14 cellular contexts compared by ENCODE assay signal in genomic region chr7:100372694-100373093, GRCh38. TPM values are rescaled to one million over a fixed set of nuclear protein-coding genes. Genes with fewer than 3 reads are reported as not detected.
DNase-seq lines count a peak whose midpoint lies in the region; ATAC-seq, FAIRE-seq and TF ChIP-seq lines count a peak whose summit lies in the region.
"Had no signal": no experiment of that assay in that cellular context is flagged by ENCODE, and none has a peak within 500 bp of the region (broad histone marks: within the 10 kb centered on the region; RNA-seq: fewer than 3 reads in every experiment).

No MANE protein-coding gene starts in this region.

- H3K36me3 Mint-ChIP-seq in activated B cell treated with CpG ODN at 0.5 μM for 24 hours (ENCODE audit: low read depth) = no peaks in the 10 kb centered on the region

- H3K4me1 ChIP-seq in kidney (ENCODE audit: control insufficient read depth in 1 of 2, insufficient read depth in 1 of 2, low read depth in 1 of 2, low read length in 2 of 2) (peaks cover 0 to 3% of the 10 kb centered on the region in 2 donors), spleen (peaks cover 6 to 99% (median 61%) of the 10 kb centered on the region in 6 donors), SK-N-SH (ENCODE audit: control insufficient read depth in 1 of 2, insufficient read depth in 2 of 2, low read depth in 1 of 2, low read length in 1 of 2) (peaks cover 5 to 7% of the 10 kb centered on the region in 2 experiments; a peak in 1 of 4 replicates)

- no peak for TF ChIP-seq POLR2A in spleen (IDR thresholded peaks at IDR 0.05)

- no peaks in the 10 kb centered on the region for H3K27me3 Mint-ChIP-seq in activated B cell treated with CpG ODN at 0.5 μM for 24 hours

- POLR2A ChIA-PET in activated B cell treated with CpG ODN at 0.5 μM for 24 hours (lab: Charles Lee) = interaction anchor here (0.9 kb wide), 1 partner anchor 56 kb away, joined by 3 read pairs; the partner anchor contains the start of gene ZCWPW1
- POLR2A ChIA-PET in SK-N-SH (lab: Yijun Ruan, JAX) = no interaction called here

- H3K36me3 ChIP-seq in kidney (ENCODE audit: control insufficient read depth in 1 of 2, insufficient read depth in 2 of 2, low read length in 2 of 2) (no peaks in the 10 kb centered on the region), spleen (peaks cover 0 to 19% (median 0%) of the 10 kb centered on the region in 6 donors), SK-N-SH (replicated peaks in 1 of 2; ENCODE audit: control insufficient read depth in 1 of 2, insufficient read depth in 2 of 2, low read length in 1 of 2) (peaks cover 0 to 3% of the 10 kb centered on the region in 2 experiments)

- no peak overlapping the region for H2AFZ ChIP-seq in SK-N-SH (ENCODE audit: low read depth)
- H2AFZ ChIP-seq: hepatocyte had no signal

- peak overlapping the region; percentile 59 for H3K27ac Mint-ChIP-seq in activated B cell treated with CpG ODN at 0.5 μM for 24 hours

- H3K4me2 ChIP-seq in SK-N-SH = no peak overlapping the region
- H3K4me2 ChIP-seq: hepatocyte had no signal

- H3K27me3 ChIP-seq in spleen (replicated peaks in 1 of 7) (no peaks in the 10 kb centered on the region), SK-N-SH (ENCODE audit: insufficient read depth) (no peaks in the 10 kb centered on the region)
- H3K27me3 ChIP-seq: hepatocyte had no signal

- intact Hi-C loops in activated B cell treated with CpG ODN at 0.5 μM for 24 hours (cut with micrococcal nuclease) = no loop called here
- intact Hi-C loops in kidney (cut with DNase I) = no loop called here
- intact Hi-C loops in spleen (cut with DNase I; ENCODE audit: low total_unique reads) = no loop called here

- no peaks in the 10 kb centered on the region for H3K9me3 Mint-ChIP-seq in activated B cell treated with CpG ODN at 0.5 μM for 24 hours

- no peaks in the 10 kb centered on the region for H3K79me2 ChIP-seq in SK-N-SH (ENCODE audit: insufficient read depth)
- H3K79me2 ChIP-seq: hepatocyte had no signal

- FAIRE-seq in kidney (lab: Jason Lieb, UNC) = no peak

- H4K20me1 ChIP-seq in SK-N-SH (ENCODE audit: insufficient read depth) = no peaks in the 10 kb centered on the region

- WGBS in spleen, 5 donors = 37 to 69% (median 54%) methylated on average over 6 of the region's 6 CpGs
- no CpG with 5 or more reads among the region's 6 CpGs for WGBS in SK-N-SH (ENCODE audit: low lambda C conversion rate)

- TF ChIP-seq EP300 in SK-N-SH (IDR thresholded peaks at IDR 0.05; ENCODE audit: borderline replicate concordance in 1 of 2, low read depth in 1 of 2, low read length in 1 of 2) = no peak

- DNase-seq in NOMO-1 treated with DMSO at 0.1 percent for 48 hours (lab: John Stamatoyannopoulos, UW; ENCODE audit: unreplicated experiment) (peak; percentile 56), NOMO-1 treated with dmso at 0.1 percent for 144 hours (lab: John Stamatoyannopoulos, UW; ENCODE audit: unreplicated experiment) (no peak), activated B cell treated with CpG ODN at 0.5 μM for 24 hours (no peak), kidney (peak; percentile 70), spleen (peak; percentile 79), SK-N-SH (no peak), NCI-H524 treated with DMSO at 0.1 percent for 48 hours (lab: John Stamatoyannopoulos, UW) (no peak)
- no peak for DNase-seq in central memory CD4-positive, alpha-beta T cell
- DNase-seq: DMS 273 treated with DMSO at 0.1 percent for 48 hours; effector memory CD4-positive, alpha-beta T cell; NCI-H510A treated with DMSO at 0.1 percent for 48 hours had no signal

- no peak for TF ChIP-seq RAD21 in SK-N-SH (IDR thresholded peaks at IDR 0.05; ENCODE audit: low read length)

- CTCF ChIA-PET in activated B cell treated with CpG ODN at 0.5 μM for 24 hours (lab: Charles Lee) (interaction anchor here (1.4 kb wide), 1 partner anchor 35 kb away, joined by 7 read pairs; no protein-coding TSS in a partner anchor), SK-N-SH (lab: Yijun Ruan, JAX) (interaction anchor here (1.2 to 4.8 kb wide), 2 partner anchors 26 to 35 kb away, joined by 3 to 24 read pairs; no protein-coding TSS in a partner anchor)

- H3K9me3 ChIP-seq in kidney (ENCODE audit: control insufficient read depth in 1 of 2, low read length in 2 of 2) (no peaks in the 10 kb centered on the region), spleen (no peaks in the 10 kb centered on the region), SK-N-SH (no peaks in the 10 kb centered on the region)

- no peaks in the 10 kb centered on the region for H3K9me2 ChIP-seq in SK-N-SH

- H3K4me1 Mint-ChIP-seq in activated B cell treated with CpG ODN at 0.5 μM for 24 hours = peaks cover 68% of the 10 kb centered on the region

- ATAC-seq in activated B cell treated with CpG ODN at 0.5 μM for 24 hours (ENCODE audit: low read depth) = no peak

- TF ChIP-seq CTCF in activated B cell treated with CpG ODN at 0.5 μM for 24 hours (IDR thresholded peaks at IDR 0.05) (no peak), kidney (IDR thresholded peaks at IDR 0.05; ENCODE audit: borderline replicate concordance, extremely low read depth, insufficient read depth) (no peak), spleen (IDR thresholded peaks at IDR 0.05 in 8 of 11, conservative IDR thresholded peaks at IDR 0.05 in 3 of 11) (no peak), SK-N-SH (IDR thresholded peaks at IDR 0.05) (no peak)

- H3F3A ChIP-seq in SK-N-SH (replicated peaks; ENCODE audit: insufficient read depth) = no peaks in the 10 kb centered on the region

- H3K4me3 Mint-ChIP-seq in activated B cell treated with CpG ODN at 0.5 μM for 24 hours = no peak overlapping the region

- peak overlapping the region in 1 of 2 donors; percentile 3 for H3K9ac ChIP-seq in kidney (ENCODE audit: low read length in 2 of 2)
- H3K9ac ChIP-seq in SK-N-SH = no peak overlapping the region

- no peak overlapping the region for H3K4me3 ChIP-seq in kidney (ENCODE audit: low read length in 2 of 2)
- peak overlapping the region in 1 of 8 donors; percentile 63 for H3K4me3 ChIP-seq in spleen
- H3K4me3 ChIP-seq in SK-N-SH (ENCODE audit: low read depth in 2 of 2, low read length in 1 of 2) = no peak overlapping the region
- H3K4me3 ChIP-seq: hepatocyte had no signal

- H3K27ac ChIP-seq in kidney (ENCODE audit: low read depth in 2 of 2, low read length in 2 of 2) = no peak overlapping the region
- H3K27ac ChIP-seq in spleen = peak overlapping the region; percentile 57 to 97 (median 80)
- no peak overlapping the region for H3K27ac ChIP-seq in SK-N-SH (ENCODE audit: low read depth in 2 of 2, low read length in 1 of 2)
- H3K27ac ChIP-seq: 22Rv1, hepatocyte had no signal

TF ChIP-seq in SK-N-SH, 30 proteins besides CTCF, POLR2A, EP300 and RAD21:
- TF ChIP-seq NRF1 (IDR thresholded peaks at IDR 0.05; ENCODE audit: low read depth, low read length) = no peak
- TF ChIP-seq POLR2AphosphoS5 (IDR thresholded peaks at IDR 0.05; ENCODE audit: low read depth, low read length) = no peak
- no peak for TF ChIP-seq EZH2phosphoT487 (IDR thresholded peaks at IDR 0.05; ENCODE audit: borderline replicate concordance, low read depth)
- TF ChIP-seq USF2 (IDR thresholded peaks at IDR 0.05; ENCODE audit: borderline replicate concordance, low read depth, low read length) = no peak
- TF ChIP-seq SIN3A (IDR thresholded peaks at IDR 0.05; ENCODE audit: borderline replicate concordance, low read depth, low read length) = no peak
- no peak for TF ChIP-seq GABPA (IDR thresholded peaks at IDR 0.05; ENCODE audit: low read depth)
- TF ChIP-seq MXI1 (IDR thresholded peaks at IDR 0.05; ENCODE audit: low read depth, low read length) = no peak

RNA-seq across cellular contexts. Expression of gene PILRA, which starts 0.6 kb away (rescaled TPM):
- 2.1 and 2.2 TPM in 2 replicates for total RNA-seq in activated B cell treated with CpG ODN at 0.5 μM for 24 hours
- total RNA-seq in kidney = 18.8 TPM
- 15.4 TPM for polyA plus RNA-seq in kidney (ENCODE audit: insufficient read depth, low read depth, low replicate concordance)
- 10 to 100 TPM; 19.8 to 61.1 (median 30.9) TPM for total RNA-seq in spleen
- 10 to 100 TPM in 2 of 3 donors, 1 to 10 TPM in 1; 5.8 to 18.8 (median 11.7) TPM for polyA plus RNA-seq in spleen
- 0.89 and 0.99 TPM in 2 replicates for polyA plus RNA-seq in SK-N-SH (2012; rRNA removed)
- 0.30 and 0.60 TPM in 2 replicates for polyA plus RNA-seq in SK-N-SH (2012; cell fraction: cytosol; rRNA removed)
- polyA plus RNA-seq in SK-N-SH (2012; cell fraction: nucleus; rRNA removed) = 8.0 and 8.2 TPM in 2 replicates
- total RNA-seq: SK-MEL-5 had no signal

RNA-seq across cellular contexts. Expression of gene PILRB, which starts 14.8 kb away (rescaled TPM):
- 65.8 and 79.4 TPM in 2 replicates for total RNA-seq in activated B cell treated with CpG ODN at 0.5 μM for 24 hours
- total RNA-seq in kidney = 76.4 TPM
- polyA plus RNA-seq in kidney (ENCODE audit: insufficient read depth, low read depth, low replicate concordance) = 45.0 TPM
- total RNA-seq in spleen = 100 to 1,000 TPM in 2 of 7 donors, 10 to 100 TPM in 5; 66.2 to 114 (median 70.5) TPM
- 10 to 100 TPM; 56.8 to 97.5 (median 95.0) TPM for polyA plus RNA-seq in spleen
- polyA plus RNA-seq in SK-N-SH (2012; rRNA removed) = 55.4 and 63.7 TPM in 2 replicates
- polyA plus RNA-seq in SK-N-SH (2012; cell fraction: cytosol; rRNA removed) = 12.7 and 18.0 TPM in 2 replicates
- 418 and 421 TPM in 2 replicates for polyA plus RNA-seq in SK-N-SH (2012; cell fraction: nucleus; rRNA removed)

RNA-seq across cellular contexts. Expression of gene ZCWPW1, which starts 55.8 kb away (rescaled TPM):
- total RNA-seq in activated B cell treated with CpG ODN at 0.5 μM for 24 hours = 10.8 and 15.2 TPM in 2 replicates
- 3.0 TPM for total RNA-seq in kidney
- polyA plus RNA-seq in kidney (ENCODE audit: insufficient read depth, low read depth, low replicate concordance) = 7.9 TPM
- 1 to 10 TPM; 4.5 to 8.3 (median 6.3) TPM for total RNA-seq in spleen
- 10 to 100 TPM; 21.7 to 42.6 (median 24.3) TPM for polyA plus RNA-seq in spleen
- 3.4 and 4.1 TPM in 2 replicates for polyA plus RNA-seq in SK-N-SH (2012; rRNA removed)
- polyA plus RNA-seq in SK-N-SH (2012; cell fraction: cytosol; rRNA removed) = 3.1 and 3.5 TPM in 2 replicates
- 10.2 and 15.5 TPM in 2 replicates for polyA plus RNA-seq in SK-N-SH (2012; cell fraction: nucleus; rRNA removed)

RNA-seq across cellular contexts. Expression of gene MEPCE, which starts 56.9 kb away (rescaled TPM):
- total RNA-seq in activated B cell treated with CpG ODN at 0.5 μM for 24 hours (61.0 and 65.5 TPM in 2 replicates), kidney (47.2 TPM), spleen (10 to 100 TPM; 42.3 to 82.2 (median 67.3) TPM)
- polyA plus RNA-seq in kidney (ENCODE audit: insufficient read depth, low read depth, low replicate concordance) (33.4 TPM), spleen (10 to 100 TPM; 31.4 to 56.9 (median 38.0) TPM), SK-N-SH (2012; rRNA removed) (16.7 and 20.2 TPM in 2 replicates)
- 13.7 and 17.2 TPM in 2 replicates for polyA plus RNA-seq in SK-N-SH (2012; cell fraction: cytosol; rRNA removed)
- polyA plus RNA-seq in SK-N-SH (2012; cell fraction: nucleus; rRNA removed) = 45.2 and 52.4 TPM in 2 replicates

Comparison
In these comparisons a context has a peak if more than half of its experiments do, and no peak if none do; other contexts are left out.
1. DNase-seq: peak in NOMO-1 treated with DMSO at 0.1 percent for 48 hours (single experiment), kidney (single experiment) and spleen (single experiment); none in NOMO-1 treated with dmso at 0.1 percent for 144 hours (single experiment), activated B cell treated with CpG ODN at 0.5 μM for 24 hours (single experiment), SK-N-SH (single experiment), NCI-H524 treated with DMSO at 0.1 percent for 48 hours (single experiment) and central memory CD4-positive, alpha-beta T cell (single experiment).
2. H3K27ac ChIP-seq: peak in spleen (8 of 8); none in kidney (0 of 2) and SK-N-SH (0 of 2).